In the genomic region with DNA sequence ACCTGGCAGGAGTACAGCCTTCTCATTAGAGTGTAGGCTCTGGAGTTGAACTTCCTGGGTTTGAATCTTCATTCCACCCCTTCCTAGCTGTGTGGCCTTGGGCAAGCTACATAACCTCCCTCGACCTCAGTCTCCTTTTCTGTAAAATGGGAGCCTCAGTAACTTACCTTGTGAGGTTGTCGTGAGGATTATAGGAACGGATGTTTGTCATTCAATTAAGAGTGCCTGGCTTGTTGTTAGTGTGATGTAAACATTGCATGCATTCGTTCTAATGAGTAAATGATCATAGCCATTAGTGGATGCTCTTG, we compare ENCODE assay signal across 21 cellular contexts. TPM values are rescaled to one million over a fixed set of nuclear protein-coding genes. Genes with fewer than 3 reads are reported as not detected.
DNase-seq lines count a peak whose midpoint lies in the region; ATAC-seq and TF ChIP-seq lines count a peak whose summit lies in the region.
"Had no signal": no experiment of that assay in that cellular context is flagged by ENCODE, and none has a peak within 500 bp of the region (broad histone marks: within the 10 kb centered on the region; RNA-seq: fewer than 3 reads in every experiment).

No MANE protein-coding gene starts in this region.

- H3K9me3 Mint-ChIP-seq in CD14-positive monocyte: peaks cover 0 to 7% (median 3%) of the 10 kb centered on the region in 7 donors

- H3K36me3 ChIP-seq in mesenchymal stem cell (ENCODE audit: control insufficient read depth in 1 of 2, insufficient read depth in 2 of 2, low read depth in 1 of 2, low read length in 2 of 2): no peaks in the 10 kb centered on the region
- H3K36me3 ChIP-seq: BE2C, HAP-1, pancreas, Peyer's patch had no signal

- 63% methylated on average over 4 of the region's 4 CpGs for WGBS in mesenchymal stem cell

- intact Hi-C loops in CD14-positive monocyte (cut with micrococcal nuclease): no loop called here

- H3K4me3 ChIP-seq in mesenchymal stem cell (ENCODE audit: insufficient read depth in 1 of 2, low read depth in 1 of 2, low read length in 2 of 2): no peak overlapping the region
- H3K4me3 ChIP-seq: body of pancreas, HAP-1, lung, pancreas, Peyer's patch had no signal

- H2BK12ac ChIP-seq in mesenchymal stem cell (ENCODE audit: low read length in 2 of 2): peak overlapping the region; percentile 65 to 90

- no peak for ATAC-seq in HG02642 (IDR thresholded peaks at IDR 0.05; ENCODE audit: poor library complexity, unreplicated experiment)
- ATAC-seq: activated CD4-positive, alpha-beta T cell treated with anti-CD3 and anti-CD28 coated beads for 36 hours had no signal

- peak overlapping the region; percentile 60 for H4K8ac ChIP-seq in mesenchymal stem cell (ENCODE audit: low read length)

- H2BK120ac ChIP-seq in mesenchymal stem cell (ENCODE audit: low read depth, low read length): peak overlapping the region; percentile 56

- H3K27me3 Mint-ChIP-seq in CD14-positive monocyte (ENCODE audit: low read depth in 3 of 3): peaks cover 11 to 32% (median 29%) of the 10 kb centered on the region in 3 donors

- no peak overlapping the region for H2AFZ ChIP-seq in mesenchymal stem cell (ENCODE audit: low read depth, low read length)

- H3K14ac ChIP-seq in mesenchymal stem cell (ENCODE audit: low read length in 2 of 2): no peak overlapping the region

- DNase-seq in NCI-H2029 (lab: John Stamatoyannopoulos, UW): peak; percentile 74
- no peak for DNase-seq in NCI-H2029 treated with DMSO at 0.1 percent for 48 hours (lab: John Stamatoyannopoulos, UW)
- DNase-seq in CD14-positive monocyte (ENCODE audit: low spot score): no peak
- peak; percentile 36 for DNase-seq in mesenchymal stem cell
- DNase-seq in NCI-H345 treated with DMSO at 0.1 percent for 48 hours (lab: John Stamatoyannopoulos, UW; ENCODE audit: unreplicated experiment): no peak
- DNase-seq in NCI-H146 (lab: John Stamatoyannopoulos, UW): no peak
- DNase-seq: activated CD4-positive, alpha-beta T cell treated with anti-CD3 and anti-CD28 coated beads for 36 hours; activated CD8-positive, alpha-beta memory T cell treated with anti-CD3 and anti-CD28 coated beads, Interleukin-2, amount 50 U/mL, for 48 hours; activated naive CD4-positive, alpha-beta T cell treated with anti-CD3 and anti-CD28 coated beads, Interleukin-2, amount 10 ng/mL, durations not matched to agents 7 days and 5 days; BE2C; DMS53; MM.1S; NCI-H187; stimulated activated CD4-positive, alpha-beta T cell treated with anti-CD3 and anti-CD28 coated beads, Interleukin-2, amount 100 ng/mL, for 48 hours had no signal

- peak overlapping the region; percentile 75 for H4K91ac ChIP-seq in mesenchymal stem cell (ENCODE audit: low read length)

- no peak overlapping the region for H2BK5ac ChIP-seq in mesenchymal stem cell (ENCODE audit: low read depth, low read length, poor library complexity, severe bottlenecking)

- peak overlapping the region in 4 of 7 donors; percentile 32 to 51 (median 45) for H3K27ac Mint-ChIP-seq in CD14-positive monocyte

- peak overlapping the region in 1 of 2 experiments; percentile 82 for H3K4ac ChIP-seq in mesenchymal stem cell (ENCODE audit: low read depth in 1 of 2, low read length in 2 of 2)

- H2BK15ac ChIP-seq in mesenchymal stem cell (ENCODE audit: low read depth, poor library complexity, severe bottlenecking): no peak overlapping the region

- peaks cover 15 to 21% of the 10 kb centered on the region in 2 donors for H3K36me3 Mint-ChIP-seq in CD14-positive monocyte

- H3K27me3 ChIP-seq in mesenchymal stem cell (ENCODE audit: control insufficient read depth in 1 of 2, insufficient read depth in 1 of 2, low read length in 2 of 2): peaks cover 0 to 10% of the 10 kb centered on the region in 2 experiments
- H3K27me3 ChIP-seq: BE2C, body of pancreas, pancreas, Peyer's patch had no signal

- no peak overlapping the region for H3K9ac ChIP-seq in mesenchymal stem cell (ENCODE audit: low read length)

- peak overlapping the region in 1 of 2 donors; percentile 39 for H3K4me3 Mint-ChIP-seq in CD14-positive monocyte
- H3K4me3 Mint-ChIP-seq: activated naive CD4-positive, alpha-beta T cell treated with anti-CD3 and anti-CD28 coated beads, Interleukin-2, amount 10 ng/mL, durations not matched to agents 7 days and 5 days had no signal

- no peak overlapping the region for H3K4me2 ChIP-seq in mesenchymal stem cell (ENCODE audit: low read length, poor library complexity, severe bottlenecking)

- H3K27ac ChIP-seq in VCaP (peak overlapping the region; percentile 87), mesenchymal stem cell (ENCODE audit: low read length, poor library complexity, severe bottlenecking) (no peak overlapping the region)

- no peak overlapping the region for H2AK5ac ChIP-seq in mesenchymal stem cell (ENCODE audit: low read length, severe bottlenecking)

- H3K9me3 ChIP-seq in mesenchymal stem cell (ENCODE audit: control insufficient read depth, low read length): no peaks in the 10 kb centered on the region
- H3K9me3 ChIP-seq: BE2C, body of pancreas, HAP-1, pancreas, Peyer's patch had no signal

- H3K79me1 ChIP-seq in mesenchymal stem cell (replicated peaks; ENCODE audit: low read length, poor library complexity, severe bottlenecking): no peaks in the 10 kb centered on the region

- H3K4me1 ChIP-seq in mesenchymal stem cell (ENCODE audit: control insufficient read depth, insufficient read depth, low read depth, low read length): peaks cover 12% of the 10 kb centered on the region
- H3K4me1 ChIP-seq: BE2C, HAP-1 had no signal

- H3K18ac ChIP-seq in mesenchymal stem cell (ENCODE audit: low read depth in 1 of 2, low read length in 2 of 2): peak overlapping the region; percentile 22 to 72

- TF ChIP-seq CTCF in CD14-positive monocyte (IDR thresholded peaks at IDR 0.05): no peak
- 0 out of 2 replicates have a peak, but pooled peaks have one; percentile 14 for TF ChIP-seq CTCF in VCaP (conservative IDR thresholded peaks at IDR 0.05)

- no peak overlapping the region for H3K23ac ChIP-seq in mesenchymal stem cell (ENCODE audit: low read length in 2 of 2)

- peaks cover 73% of the 10 kb centered on the region for H3K4me1 Mint-ChIP-seq in CD14-positive monocyte

RNA-seq across cellular contexts. Expression of gene TOX2, which starts 45.2 kb away (rescaled TPM):
- under 1 TPM; 0.39 to 0.47 TPM for polyA plus RNA-seq in CD14-positive monocyte
- polyA plus RNA-seq in mesenchymal stem cell (2013, experiment 1 of 2): 170 TPM
- 164 TPM for polyA plus RNA-seq in mesenchymal stem cell (2013, experiment 2 of 2)

Comparison
In these comparisons a context has a peak if more than half of its experiments do, and no peak if none do; other contexts are left out.
1. DNase-seq: peak in NCI-H2029 (single experiment) and mesenchymal stem cell (single experiment); none in NCI-H2029 treated with DMSO at 0.1 percent for 48 hours (single experiment), CD14-positive monocyte (single experiment), NCI-H345 treated with DMSO at 0.1 percent for 48 hours (single experiment) and NCI-H146 (single experiment).